Comparison of ENCODE assay signal across 1 cellular context in genomic region chr12:10618338-10618987, GRCh38.
TF ChIP-seq lines count a peak whose summit lies in the region.

No MANE protein-coding gene starts in this region.

TF ChIP-seq in K562, 482 proteins besides CTCF, POLR2A, EP300 and RAD21 (continued from another document and continues in another):
- TF ChIP-seq CTCFL (IDR thresholded peaks at IDR 0.05; ENCODE audit: borderline replicate concordance, insufficient read depth, low read depth, low read length, poor library complexity, severe bottlenecking), result no peak
- no peak for TF ChIP-seq ZC3H8 (IDR thresholded peaks at IDR 0.05)
- TF ChIP-seq ZNF644 (tag; IDR thresholded peaks at IDR 0.05; ENCODE audit: low read depth), result no peak
- no peak for TF ChIP-seq ZBTB9 (CRISPR knock-in tag; IDR thresholded peaks at IDR 0.05)
- peak; percentile 93 for TF ChIP-seq NFE2 (IDR thresholded peaks at IDR 0.05; ENCODE audit: low read depth)
- no peak for TF ChIP-seq STAT6 (CRISPR knock-in tag; IDR thresholded peaks at IDR 0.05)
- no peak; the same call in 1 of the 2 replicates for TF ChIP-seq NFE2L1 (tag; IDR thresholded peaks at IDR 0.05; ENCODE audit: borderline replicate concordance, low read depth)
- no peak for TF ChIP-seq USF2 (CRISPR knock-in tag; IDR thresholded peaks at IDR 0.05)
- no peak for TF ChIP-seq GATAD2A (IDR thresholded peaks at IDR 0.05)
- TF ChIP-seq RFX5 (IDR thresholded peaks at IDR 0.05; ENCODE audit: low read depth, low read length), result no peak
- TF ChIP-seq CEBPB (tag; IDR thresholded peaks at IDR 0.05), result peak; percentile 33; the same call in 1 of the 2 replicates
- no peak for TF ChIP-seq MXD1 (CRISPR knock-in tag; IDR thresholded peaks at IDR 0.05; ENCODE audit: borderline replicate concordance, poor library complexity, severe bottlenecking)
- TF ChIP-seq ZNF584 (CRISPR knock-in tag; IDR thresholded peaks at IDR 0.05; ENCODE audit: low read depth), result no peak
- TF ChIP-seq PATZ1 (CRISPR knock-in tag; IDR thresholded peaks at IDR 0.05; ENCODE audit: borderline replicate concordance), result no peak
- 0 out of 2 replicates have a peak, but pooled peaks have one; percentile 16 for TF ChIP-seq JUN (IDR thresholded peaks at IDR 0.05; ENCODE audit: borderline replicate concordance, low read depth, low read length)
- TF ChIP-seq JUN (CRISPR knock-in tag; IDR thresholded peaks at IDR 0.05; ENCODE audit: borderline replicate concordance), result no peak
- TF ChIP-seq ESRRA (IDR thresholded peaks at IDR 0.05; ENCODE audit: borderline replicate concordance, low read depth), result peak; percentile 54; the same call in 1 of the 2 replicates
- no peak for TF ChIP-seq MBD2 (IDR thresholded peaks at IDR 0.05; ENCODE audit: borderline replicate concordance, low read depth)
- TF ChIP-seq MAFF (IDR thresholded peaks at IDR 0.05; ENCODE audit: low read length), result peak; percentile 85
- TF ChIP-seq ATF3 (IDR thresholded peaks at IDR 0.05), result peak; percentile 87
- no peak for TF ChIP-seq ATF3 (CRISPR knock-in tag; conservative IDR thresholded peaks at IDR 0.05)
- no peak for TF ChIP-seq ZBTB40 (IDR thresholded peaks at IDR 0.05)
- TF ChIP-seq ZBTB40 (CRISPR knock-in tag; IDR thresholded peaks at IDR 0.05), result no peak
- no peak for TF ChIP-seq KAT8 (IDR thresholded peaks at IDR 0.05; ENCODE audit: low read depth)
- peak; percentile 60; the same call in 1 of the 2 replicates for TF ChIP-seq JUND (IDR thresholded peaks at IDR 0.05; ENCODE audit: borderline replicate concordance, low read depth, low read length)
- peak; percentile 59; the same call in 2 of the 3 replicates for TF ChIP-seq JUND (tag; IDR thresholded peaks at IDR 0.05; ENCODE audit: borderline replicate concordance, low read depth, low read length)
- no peak for TF ChIP-seq E2F5 (CRISPR knock-in tag; IDR thresholded peaks at IDR 0.05)
- TF ChIP-seq PKNOX1 (IDR thresholded peaks at IDR 0.05), result peak; percentile 90
- TF ChIP-seq CGGBP1 (CRISPR knock-in tag; IDR thresholded peaks at IDR 0.05), result no peak
- TF ChIP-seq CREBBP (IDR thresholded peaks at IDR 0.05; ENCODE audit: low read depth, low read length), result no peak
- TF ChIP-seq ZFPM2 (CRISPR knock-in tag; IDR thresholded peaks at IDR 0.05), result no peak
